Comparison of ENCODE assay signal across 8 cellular contexts in genomic region chr12:48988030-48988649, GRCh38. TPM values are rescaled to one million over a fixed set of nuclear protein-coding genes. Genes with fewer than 3 reads are reported as not detected.
DNase-seq lines count a peak whose midpoint lies in the region; ATAC-seq lines count a peak whose summit lies in the region.

No MANE protein-coding gene starts in this region.

- DNase-seq in SHP77 (lab: John Stamatoyannopoulos, UW): peak; percentile 24 to 29
- no peak for DNase-seq in SHP77 treated with DMSO at 0.1 percent for 48 hours (lab: John Stamatoyannopoulos, UW)
- DNase-seq in NCI-H146 (lab: John Stamatoyannopoulos, UW): peak; percentile 49
- peak; percentile 76 for DNase-seq in activated CD4-positive, alpha-beta T cell treated with anti-CD3 and anti-CD28 coated beads, Interleukin-2, amount 10 ng/mL, durations not matched to agents 7 days and 5 days
- peak; percentile 78 to 81 (median 79) for DNase-seq in effector memory CD8-positive, alpha-beta T cell
- DNase-seq in midbrain (lab: John Stamatoyannopoulos, UW): peak; percentile 49
- peak; percentile 70 to 78 for DNase-seq in stimulated activated naive CD8-positive, alpha-beta T cell treated with anti-CD3 and anti-CD28 coated beads, Interleukin-15, amount 100 ng/mL, for 72 hours

- POLR2A ChIA-PET in activated CD4-positive, alpha-beta T cell treated with anti-CD3 and anti-CD28 coated beads, Interleukin-2, amount 10 ng/mL, durations not matched to agents 7 days and 5 days (lab: Charles Lee): no interaction called here

- no peaks in the 10 kb centered on the region for H3K36me3 Mint-ChIP-seq in activated CD4-positive, alpha-beta T cell treated with anti-CD3 and anti-CD28 coated beads, Interleukin-2, amount 10 ng/mL, durations not matched to agents 7 days and 5 days (ENCODE audit: low read depth)
- H3K36me3 Mint-ChIP-seq in effector memory CD8-positive, alpha-beta T cell (ENCODE audit: insufficient read depth): peaks cover 5% of the 10 kb centered on the region

- no peaks in the 10 kb centered on the region for H3K9me3 Mint-ChIP-seq in activated CD4-positive, alpha-beta T cell treated with anti-CD3 and anti-CD28 coated beads, Interleukin-2, amount 10 ng/mL, durations not matched to agents 7 days and 5 days
- no peaks in the 10 kb centered on the region for H3K9me3 Mint-ChIP-seq in effector memory CD8-positive, alpha-beta T cell
- H3K9me3 Mint-ChIP-seq in stimulated activated naive CD8-positive, alpha-beta T cell treated with anti-CD3 and anti-CD28 coated beads, Interleukin-15, amount 100 ng/mL, for 72 hours: no peaks in the 10 kb centered on the region

- no peak overlapping the region for H3K4me3 Mint-ChIP-seq in activated CD4-positive, alpha-beta T cell treated with anti-CD3 and anti-CD28 coated beads, Interleukin-2, amount 10 ng/mL, durations not matched to agents 7 days and 5 days
- no peak overlapping the region for H3K4me3 Mint-ChIP-seq in effector memory CD8-positive, alpha-beta T cell
- no peak overlapping the region for H3K4me3 Mint-ChIP-seq in stimulated activated naive CD8-positive, alpha-beta T cell treated with anti-CD3 and anti-CD28 coated beads, Interleukin-15, amount 100 ng/mL, for 72 hours

- H3K27me3 Mint-ChIP-seq in activated CD4-positive, alpha-beta T cell treated with anti-CD3 and anti-CD28 coated beads, Interleukin-2, amount 10 ng/mL, durations not matched to agents 7 days and 5 days: peaks cover 54% of the 10 kb centered on the region
- H3K27me3 Mint-ChIP-seq in effector memory CD8-positive, alpha-beta T cell: peaks cover 22 to 49% of the 10 kb centered on the region in 2 donors
- H3K27me3 Mint-ChIP-seq in stimulated activated naive CD8-positive, alpha-beta T cell treated with anti-CD3 and anti-CD28 coated beads, Interleukin-15, amount 100 ng/mL, for 72 hours: peaks cover 77% of the 10 kb centered on the region

- CTCF ChIA-PET in activated CD4-positive, alpha-beta T cell treated with anti-CD3 and anti-CD28 coated beads, Interleukin-2, amount 10 ng/mL, durations not matched to agents 7 days and 5 days (lab: Charles Lee): interaction anchor here (0.6 to 2.5 kb wide), 43 partner anchors 9 to 292 kb away, joined by 3 to 33 read pairs (median 5); partner anchors contain the start of genes ARF3, DDN, DDX23 and FKBP11

- H3K27ac Mint-ChIP-seq in activated CD4-positive, alpha-beta T cell treated with anti-CD3 and anti-CD28 coated beads, Interleukin-2, amount 10 ng/mL, durations not matched to agents 7 days and 5 days: no peak overlapping the region
- no peak overlapping the region for H3K27ac Mint-ChIP-seq in effector memory CD8-positive, alpha-beta T cell
- no peak overlapping the region for H3K27ac Mint-ChIP-seq in stimulated activated naive CD8-positive, alpha-beta T cell treated with anti-CD3 and anti-CD28 coated beads, Interleukin-15, amount 100 ng/mL, for 72 hours

- peaks cover 8% of the 10 kb centered on the region for H3K4me1 Mint-ChIP-seq in activated CD4-positive, alpha-beta T cell treated with anti-CD3 and anti-CD28 coated beads, Interleukin-2, amount 10 ng/mL, durations not matched to agents 7 days and 5 days
- H3K4me1 Mint-ChIP-seq in effector memory CD8-positive, alpha-beta T cell (ENCODE audit: low read depth in 2 of 2): peaks cover 10 to 14% of the 10 kb centered on the region in 2 donors
- peaks cover 6% of the 10 kb centered on the region for H3K4me1 Mint-ChIP-seq in stimulated activated naive CD8-positive, alpha-beta T cell treated with anti-CD3 and anti-CD28 coated beads, Interleukin-15, amount 100 ng/mL, for 72 hours

- peak; percentile 87 for ATAC-seq in effector memory CD8-positive, alpha-beta T cell (replicated peaks)
- peak; percentile 78 for ATAC-seq in stimulated activated naive CD8-positive, alpha-beta T cell treated with anti-CD3 and anti-CD28 coated beads, Interleukin-15, amount 100 ng/mL, for 72 hours
- no peak for ATAC-seq in HG02678 (IDR thresholded peaks at IDR 0.05; ENCODE audit: unreplicated experiment)

RNA-seq across cellular contexts. Expression of gene WNT1, which starts 10.0 kb away (rescaled TPM):
- under 1 TPM; 0.17 to 0.29 TPM for total RNA-seq in activated CD4-positive, alpha-beta T cell treated with anti-CD3 and anti-CD28 coated beads, Interleukin-2, amount 10 ng/mL, durations not matched to agents 7 days and 5 days

RNA-seq across cellular contexts. Expression of gene DDN, which starts 11.0 kb away (rescaled TPM):
- total RNA-seq in activated CD4-positive, alpha-beta T cell treated with anti-CD3 and anti-CD28 coated beads, Interleukin-2, amount 10 ng/mL, durations not matched to agents 7 days and 5 days: under 1 TPM; 0.10 to 0.17 TPM

RNA-seq across cellular contexts. Expression of gene WNT10B, which starts 16.6 kb away (rescaled TPM):
- total RNA-seq in activated CD4-positive, alpha-beta T cell treated with anti-CD3 and anti-CD28 coated beads, Interleukin-2, amount 10 ng/mL, durations not matched to agents 7 days and 5 days: under 1 TPM; 0.52 to 0.99 TPM

RNA-seq across cellular contexts. Expression of gene PRKAG1, which starts 30.4 kb away (rescaled TPM):
- total RNA-seq in activated CD4-positive, alpha-beta T cell treated with anti-CD3 and anti-CD28 coated beads, Interleukin-2, amount 10 ng/mL, durations not matched to agents 7 days and 5 days: 10 to 100 TPM; 62.5 to 65.5 TPM

RNA-seq across cellular contexts. Expression of gene ARF3, which starts 30.9 kb away (rescaled TPM):
- 100 to 1,000 TPM in 1 of 2 experiments, 10 to 100 TPM in 1; 89.6 to 114 TPM for total RNA-seq in activated CD4-positive, alpha-beta T cell treated with anti-CD3 and anti-CD28 coated beads, Interleukin-2, amount 10 ng/mL, durations not matched to agents 7 days and 5 days
